In the genomic region with DNA sequence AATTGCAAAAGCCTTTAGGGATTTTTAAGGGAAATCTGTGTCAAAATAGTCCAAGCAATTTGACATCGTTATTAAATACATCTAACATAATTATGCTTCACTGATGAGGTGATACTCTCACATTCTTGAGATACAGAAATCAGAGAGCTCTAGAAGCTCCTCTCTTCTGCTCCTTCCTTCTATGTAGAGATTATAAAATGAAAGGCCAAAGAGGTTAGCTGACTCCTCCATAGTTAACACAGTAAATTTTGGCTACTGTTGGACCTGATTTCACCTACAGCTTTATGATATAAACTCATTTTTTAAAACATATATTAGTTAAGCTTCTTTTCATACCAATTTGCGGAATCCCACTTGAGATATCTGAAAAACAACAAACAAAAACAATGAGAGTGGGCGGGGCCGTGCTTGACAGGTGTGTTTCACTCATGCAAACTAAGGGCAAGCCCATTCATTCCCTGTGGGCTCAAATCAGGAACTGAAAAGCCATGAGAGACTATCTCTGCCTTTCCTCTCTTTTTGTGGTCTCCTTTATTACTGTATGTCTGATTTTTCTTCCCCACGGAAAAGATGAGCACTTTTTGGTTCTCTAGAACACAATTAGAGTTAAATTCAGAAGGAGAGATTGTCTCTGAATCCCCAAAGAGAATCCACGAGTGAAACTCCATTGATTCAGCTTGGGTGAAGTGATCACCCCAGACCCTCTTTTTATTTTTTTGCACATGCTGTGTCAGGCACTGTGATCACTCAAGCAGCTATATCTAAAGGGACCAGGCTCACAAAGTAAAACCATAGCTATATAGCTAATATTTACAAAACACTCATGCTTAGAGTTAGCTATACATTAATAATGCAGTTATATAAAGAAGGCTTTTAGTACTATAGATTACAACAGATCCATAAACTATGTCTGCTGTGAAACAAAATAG, we compare ENCODE assay signal across 12 cellular contexts.
DNase-seq lines count a peak whose midpoint lies in the region; ATAC-seq lines count a peak whose summit lies in the region.
"Had no signal": no experiment of that assay in that cellular context is flagged by ENCODE, and none has a peak within 500 bp of the region (broad histone marks: within the 10 kb centered on the region; RNA-seq: fewer than 3 reads in every experiment).

No MANE protein-coding gene starts in this region.

- H3K27ac ChIP-seq in BLaER1 = no peak overlapping the region
- H3K27ac ChIP-seq: neutrophil had no signal

- H3K4me1 ChIP-seq in BLaER1 = peaks cover 7% of the 10 kb centered on the region

- no peaks in the 10 kb centered on the region for H3K4me1 Mint-ChIP-seq in immature natural killer cell

- no peaks in the 10 kb centered on the region for H3K36me3 ChIP-seq in BLaER1
- H3K36me3 ChIP-seq: neutrophil had no signal

- no peaks in the 10 kb centered on the region for H4K20me1 ChIP-seq in BLaER1

- peaks cover 0 to 2% (median 0%) of the 10 kb centered on the region in 3 donors for H3K27me3 Mint-ChIP-seq in immature natural killer cell (ENCODE audit: low read depth in 3 of 3)
- H3K27me3 Mint-ChIP-seq: stimulated activated naive CD8-positive, alpha-beta T cell treated with anti-CD3 and anti-CD28 coated beads, Interleukin-15, Interleukin-2, amounts not matched to agents 100 ng/mL and 50 ng/mL, for 24 hours had no signal

- DNase-seq in immature natural killer cell (no peak), nucleus accumbens (lab: John Stamatoyannopoulos, UW) (no peak), NCI-H2171 treated with DMSO at 0.1 percent for 48 hours (lab: John Stamatoyannopoulos, UW) (no peak), middle frontal gyrus (ENCODE audit: extremely low spot score, low spot score) (no peak)
- DNase-seq: GF-D8, T1000 had no signal

- no peak overlapping the region for H3K4me3 Mint-ChIP-seq in immature natural killer cell
- H3K4me3 Mint-ChIP-seq: stimulated activated naive CD8-positive, alpha-beta T cell treated with anti-CD3 and anti-CD28 coated beads, Interleukin-15, Interleukin-2, amounts not matched to agents 100 ng/mL and 50 ng/mL, for 24 hours had no signal

- peaks cover 0 to 5% (median 1%) of the 10 kb centered on the region in 6 donors for H3K9me3 Mint-ChIP-seq in immature natural killer cell
- H3K9me3 Mint-ChIP-seq: stimulated activated naive CD8-positive, alpha-beta T cell treated with anti-CD3 and anti-CD28 coated beads, Interleukin-15, Interleukin-2, amounts not matched to agents 100 ng/mL and 50 ng/mL, for 24 hours had no signal

- H3K4me3 ChIP-seq in BLaER1 = no peak overlapping the region

- H3K4me2 ChIP-seq in BLaER1 = peak overlapping the region; percentile 50; the same call in 1 of the 2 replicates

- H3K27ac Mint-ChIP-seq in immature natural killer cell = no peak overlapping the region
- H3K27ac Mint-ChIP-seq: stimulated activated naive CD8-positive, alpha-beta T cell treated with anti-CD3 and anti-CD28 coated beads, Interleukin-15, Interleukin-2, amounts not matched to agents 100 ng/mL and 50 ng/mL, for 24 hours had no signal

- H3K27me3 ChIP-seq in BLaER1 = no peaks in the 10 kb centered on the region
- H3K27me3 ChIP-seq: neutrophil had no signal

- ATAC-seq in GM19025 (IDR thresholded peaks at IDR 0.05; ENCODE audit: low read depth, unreplicated experiment) = peak; percentile 77
- ATAC-seq in HG02588 (IDR thresholded peaks at IDR 0.05; ENCODE audit: unreplicated experiment) = peak; percentile 98
- peak; percentile 90 for ATAC-seq in HG03354 (IDR thresholded peaks at IDR 0.05; ENCODE audit: poor library complexity, severe bottlenecking, unreplicated experiment)

- no peak overlapping the region for H3K9ac ChIP-seq in BLaER1

- H3K9me3 ChIP-seq in BLaER1 = no peaks in the 10 kb centered on the region
- H3K9me3 ChIP-seq: neutrophil had no signal

- H3K36me3 Mint-ChIP-seq in immature natural killer cell = peaks cover 0 to 4% (median 3%) of the 10 kb centered on the region in 3 donors
